26 cellular contexts compared by ENCODE assay signal in genomic region chr3:12793701-12794100, GRCh38. TPM values are rescaled to one million over a fixed set of nuclear protein-coding genes. Genes with fewer than 3 reads are reported as not detected.
"Had no signal": no experiment of that assay in that cellular context is flagged by ENCODE, and none has a peak within 500 bp of the region (broad histone marks: within the 10 kb centered on the region; RNA-seq: fewer than 3 reads in every experiment).

No MANE protein-coding gene starts in this region.

- DNase-seq: dorsolateral prefrontal cortex; effector CD4-positive, alpha-beta T cell; foreskin fibroblast; heart left ventricle; kidney; left cardiac atrium; left ventricle myocardium superior; lower lobe of right lung; natural killer cell; occipital lobe; ovary; right lobe of liver; stimulated activated CD4-positive, alpha-beta T cell treated with anti-CD3 and anti-CD28 coated beads, Interleukin-15, amount 100 ng/mL, for 24 hours; stimulated activated CD4-positive, alpha-beta T cell treated with anti-CD3 and anti-CD28 coated beads, Interleukin-2, amount 100 ng/mL, for 48 hours; stimulated activated naive B cell treated with anti-CD40 and anti-IgM and Interleukin-4, amounts not matched to agents 10 μg/mL and 1 μg/mL and 100 μg/mL, for 72 hours; upper lobe of left lung had no signal

- H3K36me3 ChIP-seq: gastroesophageal sphincter, heart left ventricle, lower lobe of right lung, ovary, right lobe of liver, thoracic aorta, tibial nerve, upper lobe of left lung, uterus had no signal

- H3K4me1 ChIP-seq: right lobe of liver, uterus had no signal

- H3K27me3 ChIP-seq: dorsolateral prefrontal cortex, gastroesophageal sphincter, heart left ventricle, hepatocyte, ovary, right lobe of liver, tibial nerve, uterus had no signal

- H3K27ac ChIP-seq: dorsolateral prefrontal cortex, epithelial cell of prostate, gastroesophageal sphincter, heart left ventricle, hepatocyte, lower lobe of right lung, ovary, right lobe of liver, skin epidermis, thoracic aorta, tibial nerve, upper lobe of left lung, uterus had no signal

- H3K79me2 ChIP-seq: hepatocyte had no signal

- H3K4me3 ChIP-seq: dorsolateral prefrontal cortex, gastroesophageal sphincter, heart left ventricle, hepatocyte, lower lobe of right lung, ovary, right lobe of liver, skin epidermis, thoracic aorta, tibial nerve, upper lobe of left lung, uterus had no signal

- H2AFZ ChIP-seq: hepatocyte had no signal

- H3K9me3 ChIP-seq: gastroesophageal sphincter, heart left ventricle, lower lobe of right lung, ovary, right lobe of liver, thoracic aorta, tibial nerve, upper lobe of left lung, uterus had no signal

- H3K4me2 ChIP-seq: hepatocyte had no signal

RNA-seq across cellular contexts. Expression of gene TMEM40, which starts 34.6 kb away (rescaled TPM):
- total RNA-seq: cerebellum, hepatocyte, kidney, occipital lobe, posterior vena cava, thoracic aorta, tibial nerve, uterus had no signal
- polyA plus RNA-seq: neural cell had no signal
